ENCODE assay signal across 20 cellular contexts in genomic region chrX:110381216-110381615, GRCh38. TPM values are rescaled to one million over a fixed set of nuclear protein-coding genes. Genes with fewer than 3 reads are reported as not detected.
DNase-seq lines count a peak whose midpoint lies in the region; ATAC-seq, FAIRE-seq and TF ChIP-seq lines count a peak whose summit lies in the region.
"Had no signal": no experiment of that assay in that cellular context is flagged by ENCODE, and none has a peak within 500 bp of the region (broad histone marks: within the 10 kb centered on the region; RNA-seq: fewer than 3 reads in every experiment).

No MANE protein-coding gene starts in this region.

- H3K4ac ChIP-seq in mesenchymal stem cell (ENCODE audit: low read depth in 1 of 2, low read length in 2 of 2): no peak overlapping the region

- H3K4me3 Mint-ChIP-seq in chondrocyte (ENCODE audit: unreplicated experiment) (no peak overlapping the region), WTC11 (no peak overlapping the region)
- H3K4me3 Mint-ChIP-seq in activated CD8-positive, alpha-beta memory T cell treated with anti-CD3 and anti-CD28 coated beads, Interleukin-2, amount 10 ng/mL, durations not matched to agents 7 days and 5 days: no peak overlapping the region
- H3K4me3 Mint-ChIP-seq: CD8-positive, alpha-beta T cell; H9; IgD-negative memory B cell had no signal

- no peak for TF ChIP-seq CTCF in PC-3 (conservative IDR thresholded peaks at IDR 0.05; ENCODE audit: low read depth, low read length)
- TF ChIP-seq CTCF in chondrocyte (IDR thresholded peaks at IDR 0.05): no peak
- no peak for TF ChIP-seq CTCF in WTC11 (IDR thresholded peaks at IDR 0.05)

- H3K4me1 Mint-ChIP-seq in chondrocyte (ENCODE audit: low read depth): peaks cover 66% of the 10 kb centered on the region
- no peaks in the 10 kb centered on the region for H3K4me1 Mint-ChIP-seq in WTC11
- H3K4me1 Mint-ChIP-seq in activated CD8-positive, alpha-beta memory T cell treated with anti-CD3 and anti-CD28 coated beads, Interleukin-2, amount 10 ng/mL, durations not matched to agents 7 days and 5 days: no peaks in the 10 kb centered on the region
- H3K4me1 Mint-ChIP-seq: H9, IgD-negative memory B cell had no signal

- no peak overlapping the region for H2BK15ac ChIP-seq in mesenchymal stem cell (ENCODE audit: low read depth, poor library complexity, severe bottlenecking)

- no peak overlapping the region for H2BK5ac ChIP-seq in mesenchymal stem cell (ENCODE audit: low read depth, low read length, poor library complexity, severe bottlenecking)

- no TSS peak for BruUV-seq in PC-3 (replicated peaks; lab: Mats Ljungman, UMichigan)

- H3K27me3 ChIP-seq in PC-3 (ENCODE audit: low read length): no peaks in the 10 kb centered on the region
- peaks cover 0 to 17% of the 10 kb centered on the region in 2 experiments for H3K27me3 ChIP-seq in mesenchymal stem cell (ENCODE audit: control insufficient read depth in 1 of 2, insufficient read depth in 1 of 2, low read length in 2 of 2)

- no peaks in the 10 kb centered on the region for H4K20me1 ChIP-seq in PC-3 (ENCODE audit: low read length)

- H3K4me2 ChIP-seq in PC-3 (ENCODE audit: low read length) (no peak overlapping the region), mesenchymal stem cell (ENCODE audit: low read length, poor library complexity, severe bottlenecking) (no peak overlapping the region)

- no peak overlapping the region for H3K14ac ChIP-seq in mesenchymal stem cell (ENCODE audit: low read length in 2 of 2)

- H3K4me1 ChIP-seq in PC-3 (ENCODE audit: insufficient read depth, low read length): peaks cover 30% of the 10 kb centered on the region
- H3K4me1 ChIP-seq in mesenchymal stem cell (ENCODE audit: control insufficient read depth, insufficient read depth, low read depth, low read length): no peaks in the 10 kb centered on the region

- no peaks in the 10 kb centered on the region for H3K9me2 ChIP-seq in PC-3 (replicated peaks; ENCODE audit: low read length)

- H3K9me3 ChIP-seq in PC-3 (ENCODE audit: low read length) (no peaks in the 10 kb centered on the region), mesenchymal stem cell (ENCODE audit: control insufficient read depth, low read length) (no peaks in the 10 kb centered on the region)

- no peak overlapping the region for H4K91ac ChIP-seq in mesenchymal stem cell (ENCODE audit: low read length)

- WGBS in mesenchymal stem cell: 0% methylated on average over 1 of the region's 2 CpGs

- intact Hi-C loops in PC-3 (cut with micrococcal nuclease): no loop called here

- H3K79me2 ChIP-seq in PC-3 (ENCODE audit: low read length): no peaks in the 10 kb centered on the region

- H3K36me3 ChIP-seq in PC-3 (ENCODE audit: low read depth, low read length) (no peaks in the 10 kb centered on the region), mesenchymal stem cell (ENCODE audit: control insufficient read depth in 1 of 2, insufficient read depth in 2 of 2, low read depth in 1 of 2, low read length in 2 of 2) (no peaks in the 10 kb centered on the region)

- no peaks in the 10 kb centered on the region for H3F3A ChIP-seq in PC-3 (ENCODE audit: low read length, unreplicated experiment)

- POLR2A ChIA-PET in PC-3 (lab: Charles Lee; ENCODE audit: unreplicated experiment): no interaction called here
- POLR2A ChIA-PET in WTC11 (lab: Charles Lee): no interaction called here

- CTCF ChIA-PET in PC-3 (lab: Charles Lee): no interaction called here
- CTCF ChIA-PET in WTC11 (lab: Charles Lee): no interaction called here
- CTCF ChIA-PET in activated CD8-positive, alpha-beta memory T cell treated with anti-CD3 and anti-CD28 coated beads, Interleukin-2, amount 10 ng/mL, durations not matched to agents 7 days and 5 days (lab: Charles Lee): no interaction called here

- H3K9me3 Mint-ChIP-seq in chondrocyte (ENCODE audit: low read depth) (peaks cover 2% of the 10 kb centered on the region), WTC11 (no peaks in the 10 kb centered on the region)
- no peaks in the 10 kb centered on the region for H3K9me3 Mint-ChIP-seq in activated CD8-positive, alpha-beta memory T cell treated with anti-CD3 and anti-CD28 coated beads, Interleukin-2, amount 10 ng/mL, durations not matched to agents 7 days and 5 days (ENCODE audit: low read depth)
- H3K9me3 Mint-ChIP-seq: CD8-positive, alpha-beta T cell; H9; IgD-negative memory B cell had no signal

- H3K79me1 ChIP-seq in mesenchymal stem cell (replicated peaks; ENCODE audit: low read length, poor library complexity, severe bottlenecking): no peaks in the 10 kb centered on the region

- H2BK120ac ChIP-seq in mesenchymal stem cell (ENCODE audit: low read depth, low read length): no peak overlapping the region

- no peak overlapping the region for H4K8ac ChIP-seq in mesenchymal stem cell (ENCODE audit: low read length)

- peak; percentile 35 for FAIRE-seq in GM19239 (lab: Jason Lieb, UNC)
- FAIRE-seq: D721Med had no signal

- no peak overlapping the region for H3K23ac ChIP-seq in mesenchymal stem cell (ENCODE audit: low read length in 2 of 2)

- no peak overlapping the region for H2BK12ac ChIP-seq in mesenchymal stem cell (ENCODE audit: low read length in 2 of 2)

- H3K18ac ChIP-seq in mesenchymal stem cell (ENCODE audit: low read depth in 1 of 2, low read length in 2 of 2): no peak overlapping the region

- DNase-seq in GM19239 (ENCODE audit: insufficient read length, low spot score) (no peak), PC-3 (peak; percentile 44), chondrocyte (ENCODE audit: low spot score) (no peak), mesenchymal stem cell (peak; percentile 73), WTC11 (ENCODE audit: low spot score) (no peak), retina (no peak), NCI-H2196 (lab: John Stamatoyannopoulos, UW; ENCODE audit: unreplicated experiment) (no peak)
- no peak for DNase-seq in activated CD8-positive, alpha-beta memory T cell treated with anti-CD3 and anti-CD28 coated beads, Interleukin-2, amount 10 ng/mL, durations not matched to agents 7 days and 5 days
- DNase-seq: CD8-positive, alpha-beta T cell; DND-41; H9; NCI-H1436; NCI-H2107; NCI-H69; NK-92 treated with Interleukin-12 subunit alpha and Interleukin-12 subunit beta, amount 100 ng/mL, for 24 hours; OCI-M1 had no signal

- no peak overlapping the region for H3K4me3 ChIP-seq in PC-3 (ENCODE audit: low read length)
- H3K4me3 ChIP-seq in mesenchymal stem cell (ENCODE audit: insufficient read depth in 1 of 2, low read depth in 1 of 2, low read length in 2 of 2): no peak overlapping the region
- H3K4me3 ChIP-seq: SK-N-MC had no signal

- no peak for ATAC-seq in PC-3
- no peak for ATAC-seq in WTC11
- ATAC-seq in activated CD8-positive, alpha-beta memory T cell treated with anti-CD3 and anti-CD28 coated beads, Interleukin-2, amount 10 ng/mL, durations not matched to agents 7 days and 5 days: no peak
- ATAC-seq: CD8-positive, alpha-beta T cell; Right ventricle myocardium inferior had no signal

- H2AK5ac ChIP-seq in mesenchymal stem cell (ENCODE audit: low read length, severe bottlenecking): no peak overlapping the region

- H2AFZ ChIP-seq in PC-3 (ENCODE audit: low read length): no peak overlapping the region
- no peak overlapping the region for H2AFZ ChIP-seq in mesenchymal stem cell (ENCODE audit: low read depth, low read length)

- H3K27me3 Mint-ChIP-seq in chondrocyte (ENCODE audit: low read depth) (no peaks in the 10 kb centered on the region), WTC11 (ENCODE audit: low read depth) (no peaks in the 10 kb centered on the region; the same call in 1 of the 2 replicates)
- H3K27me3 Mint-ChIP-seq in activated CD8-positive, alpha-beta memory T cell treated with anti-CD3 and anti-CD28 coated beads, Interleukin-2, amount 10 ng/mL, durations not matched to agents 7 days and 5 days: no peaks in the 10 kb centered on the region

- H3K36me3 Mint-ChIP-seq in chondrocyte (ENCODE audit: low read depth) (peaks cover 2% of the 10 kb centered on the region), WTC11 (no peaks in the 10 kb centered on the region)
- H3K36me3 Mint-ChIP-seq in activated CD8-positive, alpha-beta memory T cell treated with anti-CD3 and anti-CD28 coated beads, Interleukin-2, amount 10 ng/mL, durations not matched to agents 7 days and 5 days: no peaks in the 10 kb centered on the region
- H3K36me3 Mint-ChIP-seq: CD8-positive, alpha-beta T cell had no signal

- no peak overlapping the region for H3K9ac ChIP-seq in PC-3 (ENCODE audit: low read length)
- H3K9ac ChIP-seq in mesenchymal stem cell (ENCODE audit: low read length): no peak overlapping the region

- H3K27ac Mint-ChIP-seq in chondrocyte (ENCODE audit: unreplicated experiment) (peak overlapping the region; percentile 58), WTC11 (no peak overlapping the region)
- H3K27ac Mint-ChIP-seq in activated CD8-positive, alpha-beta memory T cell treated with anti-CD3 and anti-CD28 coated beads, Interleukin-2, amount 10 ng/mL, durations not matched to agents 7 days and 5 days: no peak overlapping the region
- H3K27ac Mint-ChIP-seq: CD8-positive, alpha-beta T cell; H9; IgD-negative memory B cell had no signal

- no peak overlapping the region for H3K27ac ChIP-seq in PC-3 (ENCODE audit: low read length)
- no peak overlapping the region for H3K27ac ChIP-seq in mesenchymal stem cell (ENCODE audit: low read length, poor library complexity, severe bottlenecking)
- H3K27ac ChIP-seq: SK-N-MC had no signal

TF ChIP-seq in WTC11, 78 proteins besides CTCF, POLR2A, EP300 and RAD21 (continues in another document):
- TF ChIP-seq CBFB (CRISPR knock-in tag; IDR thresholded peaks at IDR 0.05; ENCODE audit: low read depth) (no peak), NFYB (CRISPR knock-in tag; conservative IDR thresholded peaks at IDR 0.05; ENCODE audit: low read depth) (no peak), HMGA2 (CRISPR knock-in tag; IDR thresholded peaks at IDR 0.05) (no peak), ATF6 (CRISPR knock-in tag; IDR thresholded peaks at IDR 0.05) (no peak)

RNA-seq across cellular contexts. Expression of gene RTL9, which starts 22.6 kb away (rescaled TPM):
- total RNA-seq in PC-3 (2014; rRNA removed) (0.23 and 0.29 TPM in 2 replicates), chondrocyte (0.20 to 0.33 TPM in 2 of 3 replicates, not detected in the other), WTC11 (2021) (0.07 to 0.24 TPM (median 0.11 TPM) in 3 replicates)
- polyA plus RNA-seq in mesenchymal stem cell (2013, experiment 1 of 2): 0.33 TPM
- polyA plus RNA-seq in mesenchymal stem cell (2013, experiment 2 of 2): 0.49 TPM
- not detected for total RNA-seq in activated CD8-positive, alpha-beta memory T cell treated with anti-CD3 and anti-CD28 coated beads, Interleukin-2, amount 10 ng/mL, durations not matched to agents 7 days and 5 days
- total RNA-seq: CD8-positive, alpha-beta T cell had no signal
- polyA plus RNA-seq: IgD-negative memory B cell had no signal

Comparison
In these comparisons a context has a peak if more than half of its experiments do, and no peak if none do; other contexts are left out.
1. DNase-seq: peak in PC-3 (single experiment) and mesenchymal stem cell (single experiment); none in GM19239 (single experiment), chondrocyte (single experiment), WTC11 (single experiment), retina (single experiment), activated CD8-positive, alpha-beta memory T cell treated with anti-CD3 and anti-CD28 coated beads, Interleukin-2, amount 10 ng/mL, durations not matched to agents 7 days and 5 days (single experiment) and NCI-H2196 (single experiment).